8 cellular contexts compared by ENCODE assay signal in genomic region chr9:41272879-41273548, GRCh38.
DNase-seq lines count a peak whose midpoint lies in the region; ATAC-seq and TF ChIP-seq lines count a peak whose summit lies in the region.
"Not testable (repeated sequence)": the region's sequence is repeated elsewhere in the genome, so short reads cannot be mapped to it uniquely, and the experiment has no call there.

No MANE protein-coding gene starts in this region.

- not testable (repeated sequence) for H2BK5ac ChIP-seq in trophoblast cell (ENCODE audit: low read depth, low read length, poor library complexity)

- not testable (repeated sequence) for H3K23ac ChIP-seq in trophoblast cell (ENCODE audit: low read length)

- not testable (repeated sequence) for H3K14ac ChIP-seq in trophoblast cell (ENCODE audit: low read length)

- not testable (repeated sequence) for H3K9ac ChIP-seq in trophoblast cell (ENCODE audit: low read length)

- H2BK120ac ChIP-seq in trophoblast cell (ENCODE audit: insufficient read depth, low read length, poor library complexity): not testable (repeated sequence)

- H3K36me3 ChIP-seq in brain microvascular endothelial cell (replicated peaks); trophoblast cell (ENCODE audit: control insufficient read depth in 1 of 2, insufficient read depth in 2 of 2, low read length in 2 of 2); thymus (ENCODE audit: control insufficient read depth, insufficient read depth): not testable (repeated sequence)

- intact Hi-C loops in left ventricle myocardium superior (cut with micrococcal nuclease): not testable (repeated sequence)

- H4K12ac ChIP-seq in trophoblast cell (ENCODE audit: low read depth, low read length): not testable (repeated sequence)

- not testable (repeated sequence) for H3K18ac ChIP-seq in trophoblast cell (ENCODE audit: low read length)

- peak; percentile 31 for ATAC-seq in GM21786 (IDR thresholded peaks at IDR 0.05; ENCODE audit: unreplicated experiment)
- ATAC-seq in HG03571 (IDR thresholded peaks at IDR 0.05; ENCODE audit: unreplicated experiment): peak; percentile 33
- ATAC-seq in left ventricle myocardium superior: peak; percentile 44

- not testable (repeated sequence) for H3K27ac ChIP-seq in brain microvascular endothelial cell; trophoblast cell (ENCODE audit: low read depth, low read length); thymus (ENCODE audit: low read depth)

- peak overlapping the region; percentile 56 for H3K4me2 ChIP-seq in trophoblast cell (ENCODE audit: low read length)

- not testable (repeated sequence) for H2AFZ ChIP-seq in trophoblast cell (ENCODE audit: insufficient read depth, low read length, poor library complexity)

- WGBS in trophoblast cell (ENCODE audit: extremely low coverage, insufficient coverage, insufficient read length): no CpG with 5 or more reads among the region's 49 CpGs
- 11% methylated on average over 33 of the region's 49 CpGs for WGBS in thymus

- not testable (repeated sequence) for H3K79me1 ChIP-seq in trophoblast cell (ENCODE audit: low read length)

- H4K91ac ChIP-seq in trophoblast cell (ENCODE audit: low read depth, low read length): not testable (repeated sequence)

- in situ Hi-C loops in brain microvascular endothelial cell (cut with HindIII; ENCODE audit: low pct_ligation_motif_present, low sequenced_read_pairs): not testable (repeated sequence)

- peak; percentile 48 for DNase-seq in activated CD4-positive, alpha-beta T cell treated with anti-CD3 and anti-CD28 coated beads for 48 hours
- not testable (repeated sequence) for DNase-seq in brain microvascular endothelial cell
- DNase-seq in left ventricle myocardium superior (peak; percentile 35), trophoblast cell (peak; percentile 2 to 6)

- not testable (repeated sequence) for H3K4me1 ChIP-seq in trophoblast cell (ENCODE audit: control insufficient read depth in 1 of 2, insufficient read depth in 2 of 2, low read length in 2 of 2); thymus (ENCODE audit: control insufficient read depth, insufficient read depth, low read length)

- H3K9me3 ChIP-seq in trophoblast cell (ENCODE audit: insufficient read depth, low read depth, low read length); thymus (ENCODE audit: control insufficient read depth): not testable (repeated sequence)

- not testable (repeated sequence) for H2BK12ac ChIP-seq in trophoblast cell (ENCODE audit: low read length)

- not testable (repeated sequence) for H3K27me3 ChIP-seq in brain microvascular endothelial cell (replicated peaks); trophoblast cell (ENCODE audit: insufficient read depth, low read length); thymus (ENCODE audit: control insufficient read depth, insufficient read depth)

- not testable (repeated sequence) for TF ChIP-seq CTCF in GM12875 (IDR thresholded peaks at IDR 0.05; ENCODE audit: borderline replicate concordance, insufficient read depth, low read depth, low read length); brain microvascular endothelial cell (IDR thresholded peaks at IDR 0.05; ENCODE audit: low read depth, low read length, missing control alignments)

- H3K4me3 ChIP-seq in GM12875 (ENCODE audit: low read depth, low read length) (peak overlapping the region; percentile 48), brain microvascular endothelial cell (ENCODE audit: low read depth, low read length) (peak overlapping the region; percentile 38), thymus (ENCODE audit: low read length) (peak overlapping the region; percentile 39)
- H3K4me3 ChIP-seq in trophoblast cell (ENCODE audit: low read depth, low read length): not testable (repeated sequence)

- H3K79me2 ChIP-seq in trophoblast cell (ENCODE audit: control insufficient read depth, insufficient read depth, low read length, poor library complexity): not testable (repeated sequence)

- H2AK5ac ChIP-seq in trophoblast cell (ENCODE audit: low read length): not testable (repeated sequence)

- H3K4ac ChIP-seq in trophoblast cell (ENCODE audit: low read depth, low read length): not testable (repeated sequence)

- H4K8ac ChIP-seq in trophoblast cell (ENCODE audit: low read depth, low read length): not testable (repeated sequence)
